10 cellular contexts compared by ENCODE assay signal in the genomic region with DNA sequence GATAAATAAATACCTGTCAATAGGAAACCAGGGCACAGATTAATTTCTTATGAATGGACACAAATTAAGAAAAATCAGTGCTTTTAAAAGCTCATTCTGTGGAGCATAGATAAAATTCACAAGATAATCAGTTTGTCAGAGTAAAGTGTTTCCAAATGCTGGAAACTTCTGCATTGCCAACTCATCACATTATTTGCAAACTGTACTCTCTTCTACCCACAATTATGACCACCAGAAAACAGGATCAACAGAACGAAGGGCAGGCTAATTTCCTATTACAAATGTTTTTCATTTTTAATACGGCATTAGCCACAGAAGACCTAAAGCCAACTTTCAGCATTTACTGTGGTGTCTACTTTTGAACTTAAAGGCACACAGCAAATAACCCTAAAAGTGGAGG. TPM values are rescaled to one million over a fixed set of nuclear protein-coding genes. Genes with fewer than 3 reads are reported as not detected.
DNase-seq lines count a peak whose midpoint lies in the region; ATAC-seq and TF ChIP-seq lines count a peak whose summit lies in the region.
"Had no signal": no experiment of that assay in that cellular context is flagged by ENCODE, and none has a peak within 500 bp of the region (broad histone marks: within the 10 kb centered on the region; RNA-seq: fewer than 3 reads in every experiment).

No MANE protein-coding gene starts in this region.

- H3K23me2 ChIP-seq in H9 (ENCODE audit: insufficient read length, low read depth, low read length, poor library complexity, severe bottlenecking), result peaks cover 15% of the 10 kb centered on the region

- H3K14ac ChIP-seq in H9 (ENCODE audit: insufficient read depth, low read length), result no peak overlapping the region

- H4K5ac ChIP-seq in H9 (ENCODE audit: insufficient read length, low read depth, low read length), result no peak overlapping the region

- no peak overlapping the region for H2BK12ac ChIP-seq in H9 (ENCODE audit: insufficient read length, low read depth, low read length)

- H3K4me3 Mint-ChIP-seq in H9 (peak overlapping the region; percentile 9 to 62; a peak in 3 of 5 replicates), WTC11 (peak overlapping the region; percentile 75)

- H3K79me1 ChIP-seq in H9 (ENCODE audit: insufficient read depth, low read depth, low read length, poor library complexity, severe bottlenecking), result peaks cover 5% of the 10 kb centered on the region

- no peak overlapping the region for H2BK20ac ChIP-seq in H9 (ENCODE audit: low read depth, low read length, poor library complexity, severe bottlenecking)

- no peak overlapping the region for H3K27ac ChIP-seq in H9 (ENCODE audit: insufficient read length, low read depth, low read length)
- peak overlapping the region; percentile 99 for H3K27ac ChIP-seq in foreskin keratinocyte

- H3K4me1 Mint-ChIP-seq in H9, result peaks cover 39 to 56% of the 10 kb centered on the region in 2 experiments
- H3K4me1 Mint-ChIP-seq in WTC11, result peaks cover 76% of the 10 kb centered on the region

- H3K27ac Mint-ChIP-seq in H9, result 0 out of 7 replicates have a peak overlapping the region, but pooled peaks of 1 of the 3 experiments have one; percentile 25
- H3K27ac Mint-ChIP-seq in WTC11, result no peak overlapping the region
- H3K27ac Mint-ChIP-seq: activated T-helper 2 cell treated with anti-CD3 and anti-CD28 coated beads, Interferon-gamma antibody, Interleukin-2, Interleukin-4, amounts not matched to agents 10 μg/mL and 5 μg/mL and 100 μg/mL, durations not matched to agents 14 hours and 24 hours and 36 hours had no signal

- H3K27me3 Mint-ChIP-seq in H9 (ENCODE audit: low read depth) (peaks cover 1% of the 10 kb centered on the region; the same call in 1 of the 2 replicates), WTC11 (ENCODE audit: low read depth) (no peaks in the 10 kb centered on the region)

- TF ChIP-seq CTCF in H9 (conservative IDR thresholded peaks at IDR 0.05) (no peak), WTC11 (IDR thresholded peaks at IDR 0.05) (no peak), foreskin keratinocyte (conservative IDR thresholded peaks at IDR 0.05) (no peak)

- no peak overlapping the region for H4K91ac ChIP-seq in H9 (ENCODE audit: insufficient read length, low read depth, low read length)

- no peak overlapping the region for H3K23ac ChIP-seq in H9 (ENCODE audit: insufficient read length, low read depth, low read length)

- peaks cover 10% of the 10 kb centered on the region; the same call in 1 of the 2 replicates for H3K79me2 ChIP-seq in H9 (ENCODE audit: insufficient read depth, low read length)

- no peak overlapping the region for H2BK15ac ChIP-seq in H9 (ENCODE audit: low read depth, low read length)

- H3K9me3 Mint-ChIP-seq in H9 (peaks cover 0 to 4% of the 10 kb centered on the region in 2 experiments; a peak in 3 of 5 replicates), WTC11 (no peaks in the 10 kb centered on the region)
- H3K9me3 Mint-ChIP-seq: activated T-helper 2 cell treated with anti-CD3 and anti-CD28 coated beads, Interferon-gamma antibody, Interleukin-2, Interleukin-4, amounts not matched to agents 10 μg/mL and 5 μg/mL and 100 μg/mL, durations not matched to agents 14 hours and 24 hours and 36 hours had no signal

- peaks cover 23 to 36% (median 34%) of the 10 kb centered on the region in 3 experiments for H3K36me3 Mint-ChIP-seq in H9 (ENCODE audit: insufficient read depth in 1 of 3, low read depth in 3 of 3)
- peaks cover 16% of the 10 kb centered on the region for H3K36me3 Mint-ChIP-seq in WTC11

- H3K4me3 ChIP-seq in skeletal muscle satellite cell (ENCODE audit: low read length), result peak overlapping the region; percentile 73
- no peak overlapping the region for H3K4me3 ChIP-seq in H7 (ENCODE audit: insufficient read depth, low read depth, low read length)

- no peak overlapping the region for H2AK5ac ChIP-seq in H9 (ENCODE audit: insufficient read length, low read length)

- H3T11ph ChIP-seq in H9 (ENCODE audit: low read length), result no peak overlapping the region

- H3K36me3 ChIP-seq in skeletal muscle satellite cell (ENCODE audit: insufficient read depth, low read length) (peaks cover 56% of the 10 kb centered on the region), H7 (replicated peaks; ENCODE audit: control insufficient read depth, insufficient read depth, low read length) (peaks cover 7% of the 10 kb centered on the region)

- H3K9me3 ChIP-seq in H9 (ENCODE audit: control insufficient read depth, low read depth, low read length) (no peaks in the 10 kb centered on the region), skeletal muscle satellite cell (replicated peaks; ENCODE audit: low read length) (no peaks in the 10 kb centered on the region)

- no peak for DNase-seq in H9
- no peak for DNase-seq in WTC11 (ENCODE audit: low spot score)
- no peak for DNase-seq in foreskin keratinocyte
- no peak for DNase-seq in HPDE6-E6E7 (ENCODE audit: extremely low spot score)
- no peak for DNase-seq in NCI-H510A (lab: John Stamatoyannopoulos, UW)
- no peak for DNase-seq in H7
- no peak for DNase-seq in COLO668 (lab: John Stamatoyannopoulos, UW; ENCODE audit: unreplicated experiment)
- DNase-seq: SHP77 had no signal

- H3K4ac ChIP-seq in H9 (ENCODE audit: low read depth, low read length), result no peak overlapping the region

- H4K20me1 ChIP-seq in H9 (ENCODE audit: control insufficient read depth, insufficient read depth, insufficient read length), result no peaks in the 10 kb centered on the region

- ATAC-seq in WTC11 (no peak), foreskin keratinocyte (no peak)

- POLR2A ChIA-PET in WTC11 (lab: Charles Lee), result no interaction called here

- no peak overlapping the region for H2BK5ac ChIP-seq in H9 (ENCODE audit: insufficient read length, low read length)

- no peak overlapping the region for H3K18ac ChIP-seq in H9 (ENCODE audit: insufficient read length, low read depth, low read length)

- peaks cover 2% of the 10 kb centered on the region; the same call in 1 of the 2 replicates for H3K4me1 ChIP-seq in H9 (ENCODE audit: insufficient read depth, low read length)
- H3K4me1 ChIP-seq in foreskin keratinocyte, result peaks cover 7% of the 10 kb centered on the region
- peaks cover 58% of the 10 kb centered on the region for H3K4me1 ChIP-seq in skeletal muscle satellite cell (ENCODE audit: control insufficient read depth, insufficient read depth, low read length)

- H3K4me2 ChIP-seq in H9 (ENCODE audit: insufficient read depth, insufficient read length, low read length) (no peak overlapping the region), skeletal muscle satellite cell (ENCODE audit: low read length) (peak overlapping the region; percentile 98)

- H2BK120ac ChIP-seq in H9 (ENCODE audit: low read depth, low read length, poor library complexity, severe bottlenecking), result no peak overlapping the region

- H4K8ac ChIP-seq in H9 (replicated peaks; ENCODE audit: insufficient read length, low read depth, low read length), result no peak overlapping the region

- no peak overlapping the region for H3K9ac ChIP-seq in H9 (ENCODE audit: extremely low read depth, insufficient read length, low read length)
- peak overlapping the region; percentile 86 for H3K9ac ChIP-seq in skeletal muscle satellite cell (ENCODE audit: low read depth, low read length)

- WGBS in H9 (ENCODE audit: extremely low coverage, insufficient read length, low lambda C conversion rate), result no CpG with 5 or more reads among the region's 2 CpGs

- H2AFZ ChIP-seq in H9 (ENCODE audit: low read length), result no peak overlapping the region

- H3K56ac ChIP-seq in H9 (ENCODE audit: insufficient read length, low read depth, low read length), result no peak overlapping the region

- CTCF ChIA-PET in WTC11 (lab: Charles Lee), result interaction anchor here (1.3 kb wide), 1 partner anchor 13 kb away, joined by 3 read pairs; no protein-coding TSS in a partner anchor

- H3K27me3 ChIP-seq in H9 (ENCODE audit: insufficient read depth, low read length) (no peaks in the 10 kb centered on the region), foreskin keratinocyte (no peaks in the 10 kb centered on the region), skeletal muscle satellite cell (ENCODE audit: control insufficient read depth, insufficient read depth, low read length) (no peaks in the 10 kb centered on the region), H7 (ENCODE audit: control insufficient read depth, insufficient read depth, low read length) (no peaks in the 10 kb centered on the region)

TF ChIP-seq in WTC11, 78 proteins besides CTCF, POLR2A, EP300 and RAD21 (continues in another document):
- TF ChIP-seq, protein P1, sequence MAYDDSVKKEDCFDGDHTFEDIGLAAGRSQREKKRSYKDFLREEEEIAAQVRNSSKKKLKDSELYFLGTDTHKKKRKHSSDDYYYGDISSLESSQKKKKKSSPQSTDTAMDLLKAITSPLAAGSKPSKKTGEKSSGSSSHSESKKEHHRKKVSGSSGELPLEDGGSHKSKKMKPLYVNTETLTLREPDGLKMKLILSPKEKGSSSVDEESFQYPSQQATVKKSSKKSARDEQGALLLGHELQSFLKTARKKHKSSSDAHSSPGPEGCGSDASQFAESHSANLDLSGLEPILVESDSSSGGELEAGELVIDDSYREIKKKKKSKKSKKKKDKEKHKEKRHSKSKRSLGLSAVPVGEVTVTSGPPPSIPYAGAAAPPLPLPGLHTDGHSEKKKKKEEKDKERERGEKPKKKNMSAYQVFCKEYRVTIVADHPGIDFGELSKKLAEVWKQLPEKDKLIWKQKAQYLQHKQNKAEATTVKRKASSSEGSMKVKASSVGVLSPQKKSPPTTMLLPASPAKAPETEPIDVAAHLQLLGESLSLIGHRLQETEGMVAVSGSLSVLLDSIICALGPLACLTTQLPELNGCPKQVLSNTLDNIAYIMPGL (CRISPR knock-in tag; IDR thresholded peaks at IDR 0.05), result no peak
- no peak for TF ChIP-seq ZNF263 (CRISPR knock-in tag; IDR thresholded peaks at IDR 0.05; ENCODE audit: low read depth)
- TF ChIP-seq ZNF671 (CRISPR knock-in tag; IDR thresholded peaks at IDR 0.05), result no peak

RNA-seq across cellular contexts. Expression of a gene that starts 6.0 kb away (rescaled TPM):
- 15.0 and 16.3 TPM in 2 replicates for total RNA-seq in H9 (2021)
- total RNA-seq in WTC11 (2021), result 18.2 to 22.9 TPM (median 18.6 TPM) in 3 replicates
- total RNA-seq in foreskin keratinocyte, result 23.9 and 31.9 TPM in 2 replicates
- polyA plus RNA-seq in foreskin keratinocyte, result 5.7 and 10.1 TPM in 2 replicates
- 35.8 and 38.5 TPM in 2 replicates for total RNA-seq in skeletal muscle satellite cell (2012; rRNA removed)
- total RNA-seq in H7 (2014; rRNA removed; shearing (Covaris generic)), result 15.2 and 17.1 TPM in 2 replicates

RNA-seq across cellular contexts. Expression of a gene that starts 42.2 kb away (rescaled TPM):
- 23.0 and 24.9 TPM in 2 replicates for total RNA-seq in H9 (2021)
- total RNA-seq in WTC11 (2021), result 20.5 to 26.8 TPM (median 25.7 TPM) in 3 replicates
- total RNA-seq in foreskin keratinocyte, result 23.4 and 32.8 TPM in 2 replicates
- polyA plus RNA-seq in foreskin keratinocyte, result 6.3 and 6.6 TPM in 2 replicates
- total RNA-seq in skeletal muscle satellite cell (2012; rRNA removed), result 18.3 and 19.2 TPM in 2 replicates
- total RNA-seq in H7 (2014; rRNA removed; shearing (Covaris generic)), result 6.9 and 8.7 TPM in 2 replicates
